8 cellular contexts compared by ENCODE assay signal in the genomic region with DNA sequence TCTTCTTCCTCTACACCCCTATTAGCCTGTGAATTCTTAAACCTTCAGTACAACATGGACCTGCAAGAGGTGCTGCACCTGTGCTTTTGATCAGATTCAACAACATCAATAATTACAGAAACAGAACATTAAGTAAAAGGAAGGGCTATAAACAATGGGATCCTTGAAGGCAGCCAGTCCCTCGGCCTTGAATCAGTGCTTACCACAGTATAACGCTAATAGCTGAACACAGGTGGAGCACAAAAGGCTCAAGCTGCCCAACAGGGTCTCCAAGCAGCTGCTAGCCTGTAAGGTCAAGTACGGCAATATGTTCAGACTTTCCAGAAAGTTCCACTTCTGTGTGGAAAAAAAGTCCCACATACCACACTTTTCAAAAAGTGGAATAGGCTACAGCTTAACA.
DNase-seq lines count a peak whose midpoint lies in the region; ATAC-seq and TF ChIP-seq lines count a peak whose summit lies in the region.

No MANE protein-coding gene starts in this region.

- peaks cover 55% of the 10 kb centered on the region for H3K4me1 Mint-ChIP-seq in activated CD4-positive, alpha-beta memory T cell treated with anti-CD3 and anti-CD28 coated beads, Interleukin-2, amount 10 ng/mL, durations not matched to agents 7 days and 5 days
- H3K4me1 Mint-ChIP-seq in type B pancreatic cell (ENCODE audit: unreplicated experiment): peaks cover 5% of the 10 kb centered on the region

- peaks cover 15% of the 10 kb centered on the region for H3K9me3 Mint-ChIP-seq in activated CD4-positive, alpha-beta memory T cell treated with anti-CD3 and anti-CD28 coated beads, Interleukin-2, amount 10 ng/mL, durations not matched to agents 7 days and 5 days
- H3K9me3 Mint-ChIP-seq in type B pancreatic cell: peaks cover 4% of the 10 kb centered on the region

- no peak for TF ChIP-seq CTCF in type B pancreatic cell (conservative IDR thresholded peaks at IDR 0.05)

- H3K4me3 Mint-ChIP-seq in activated CD4-positive, alpha-beta memory T cell treated with anti-CD3 and anti-CD28 coated beads, Interleukin-2, amount 10 ng/mL, durations not matched to agents 7 days and 5 days: peak overlapping the region; percentile 15
- no peak overlapping the region for H3K4me3 Mint-ChIP-seq in type B pancreatic cell

- H3K9me3 ChIP-seq in muscle layer of duodenum (ENCODE audit: control insufficient read depth in 1 of 2, low read length in 2 of 2): no peaks in the 10 kb centered on the region

- H3K36me3 ChIP-seq in muscle layer of duodenum (ENCODE audit: control insufficient read depth in 1 of 2, insufficient read depth in 2 of 2, low read length in 2 of 2): no peaks in the 10 kb centered on the region

- H3K4me3 ChIP-seq in muscle layer of duodenum (ENCODE audit: low read depth in 1 of 2, low read length in 2 of 2): no peak overlapping the region

- H3K4me1 ChIP-seq in muscle layer of duodenum (ENCODE audit: control insufficient read depth in 1 of 2, insufficient read depth in 2 of 2, low read length in 2 of 2): peaks cover 12 to 38% of the 10 kb centered on the region in 2 donors

- H3K36me3 Mint-ChIP-seq in activated CD4-positive, alpha-beta memory T cell treated with anti-CD3 and anti-CD28 coated beads, Interleukin-2, amount 10 ng/mL, durations not matched to agents 7 days and 5 days (ENCODE audit: low read depth): peaks cover 24% of the 10 kb centered on the region
- no peaks in the 10 kb centered on the region for H3K36me3 Mint-ChIP-seq in type B pancreatic cell

- peak overlapping the region; percentile 89 for H3K27ac Mint-ChIP-seq in activated CD4-positive, alpha-beta memory T cell treated with anti-CD3 and anti-CD28 coated beads, Interleukin-2, amount 10 ng/mL, durations not matched to agents 7 days and 5 days
- H3K27ac Mint-ChIP-seq in type B pancreatic cell: no peak overlapping the region

- POLR2A ChIA-PET in activated CD4-positive, alpha-beta memory T cell treated with anti-CD3 and anti-CD28 coated beads, Interleukin-2, amount 10 ng/mL, durations not matched to agents 7 days and 5 days (lab: Charles Lee): interaction anchor here (0.6 to 4.4 kb wide), 10 partner anchors 12 to 384 kb away, joined by 3 to 37 read pairs (median 4); partner anchors contain the start of gene MOCS2

- DNase-seq in activated CD4-positive, alpha-beta memory T cell treated with anti-CD3 and anti-CD28 coated beads, Interleukin-2, amount 10 ng/mL, durations not matched to agents 7 days and 5 days: no peak
- DNase-seq in EL (no peak), type B pancreatic cell (ENCODE audit: extremely low spot score, unreplicated experiment) (no peak), HPDE6-E6E7 (ENCODE audit: extremely low spot score) (no peak)

- peak overlapping the region; percentile 11 for H3K27ac ChIP-seq in muscle layer of duodenum (ENCODE audit: low read length)

- CTCF ChIA-PET in activated CD4-positive, alpha-beta memory T cell treated with anti-CD3 and anti-CD28 coated beads, Interleukin-2, amount 10 ng/mL, durations not matched to agents 7 days and 5 days (lab: Charles Lee): interaction anchor here (0.9 to 1.8 kb wide), 3 partner anchors 18 to 74 kb away, joined by 3 to 4 read pairs (median 3); no protein-coding TSS in a partner anchor

- ATAC-seq in GM18907 (IDR thresholded peaks at IDR 0.05; ENCODE audit: unreplicated experiment) (peak; percentile 25), HG02970 (IDR thresholded peaks at IDR 0.05; ENCODE audit: low FRiP score, unreplicated experiment) (peak; percentile 17), HG02678 (IDR thresholded peaks at IDR 0.05; ENCODE audit: unreplicated experiment) (no peak)

- H3K27me3 Mint-ChIP-seq in activated CD4-positive, alpha-beta memory T cell treated with anti-CD3 and anti-CD28 coated beads, Interleukin-2, amount 10 ng/mL, durations not matched to agents 7 days and 5 days: no peaks in the 10 kb centered on the region
- H3K27me3 Mint-ChIP-seq in type B pancreatic cell: no peaks in the 10 kb centered on the region

- H3K27me3 ChIP-seq in muscle layer of duodenum (ENCODE audit: low read depth, low read length): no peaks in the 10 kb centered on the region
